In genomic region chr4:82797048-82797590, GRCh38 we compare ENCODE assay signal across 8 cellular contexts. TPM values are rescaled to one million over a fixed set of nuclear protein-coding genes. Genes with fewer than 3 reads are reported as not detected.
DNase-seq lines count a peak whose midpoint lies in the region; ATAC-seq and TF ChIP-seq lines count a peak whose summit lies in the region.

No MANE protein-coding gene starts in this region.

- ATAC-seq in gastrocnemius medialis (no peak), GM19397 (IDR thresholded peaks at IDR 0.05; ENCODE audit: unreplicated experiment) (no peak), GM19452 (IDR thresholded peaks at IDR 0.05; ENCODE audit: unreplicated experiment) (no peak), HG02678 (IDR thresholded peaks at IDR 0.05; ENCODE audit: unreplicated experiment) (no peak)

- H3K27me3 ChIP-seq in gastrocnemius medialis = peaks cover 7 to 13% (median 12%) of the 10 kb centered on the region in 3 donors

- peak overlapping the region; percentile 72 for H3K4me3 ChIP-seq in fibroblast of villous mesenchyme (ENCODE audit: low read depth, low read length)
- H3K4me3 ChIP-seq in gastrocnemius medialis = peak overlapping the region in 3 of 4 donors; percentile 68 to 88 (median 69)

- DNase-seq in DMS153 treated with DMSO at 0.1 percent for 48 hours (lab: John Stamatoyannopoulos, UW; ENCODE audit: unreplicated experiment) = peak; percentile 43
- no peak for DNase-seq in DMS153 (lab: John Stamatoyannopoulos, UW)
- peak; percentile 4 for DNase-seq in SK-MEL-5 (ENCODE audit: low read depth, low spot score)
- DNase-seq in fibroblast of villous mesenchyme (ENCODE audit: low read depth) = no peak
- DNase-seq in gastrocnemius medialis = no peak

- peaks cover 0 to 17% of the 10 kb centered on the region in 2 donors for H3K4me1 ChIP-seq in gastrocnemius medialis

- intact Hi-C loops in gastrocnemius medialis (cut with DNase I; ENCODE audit: low total_unique reads) = no loop called here

- in situ Hi-C loops in SK-MEL-5 (cut with HindIII; ENCODE audit: low pct_unique_long_range_greater_than_20kb, low sequenced_read_pairs) = no loop called here
- in situ Hi-C loops in gastrocnemius medialis (cut with MboI; ENCODE audit: low sequenced_read_pairs in 4 of 4) = no loop called here

- H3K9me3 ChIP-seq in gastrocnemius medialis = no peaks in the 10 kb centered on the region

- no peaks in the 10 kb centered on the region for H3K36me3 ChIP-seq in gastrocnemius medialis

- TF ChIP-seq POLR2A in gastrocnemius medialis (IDR thresholded peaks at IDR 0.05) = no peak

- no peak overlapping the region for H3K27ac ChIP-seq in gastrocnemius medialis

- TF ChIP-seq CTCF in fibroblast of villous mesenchyme (IDR thresholded peaks at IDR 0.05; ENCODE audit: insufficient read depth, low read depth, low read length) (no peak), gastrocnemius medialis (IDR thresholded peaks at IDR 0.05 in 4 of 5, conservative IDR thresholded peaks at IDR 0.05 in 1 of 5) (no peak)

RNA-seq across cellular contexts. Expression of gene SCD5, which starts 1.5 kb away (rescaled TPM):
- 21.6 and 24.2 TPM in 2 replicates for total RNA-seq in SK-MEL-5 (2014; rRNA removed; shearing (Covaris generic))
- 24.3 and 25.2 TPM in 2 replicates for polyA plus RNA-seq in SK-MEL-5 (2015; cell fraction: cytosol; rRNA removed)
- 2.5 and 4.7 TPM in 2 replicates for polyA plus RNA-seq in SK-MEL-5 (2015; cell fraction: nucleus; rRNA removed)
- total RNA-seq in fibroblast of villous mesenchyme (2.3 and 6.9 TPM in 2 replicates), gastrocnemius medialis (1 to 10 TPM in 3 of 4 donors, under 1 TPM in 1; 0.68 to 2.4 (median 1.4) TPM)

Comparison
In these comparisons a context has a peak if more than half of its experiments do, and no peak if none do; other contexts are left out.
1. DNase-seq: peak in DMS153 treated with DMSO at 0.1 percent for 48 hours (single experiment) and SK-MEL-5 (single experiment); none in DMS153 (single experiment), fibroblast of villous mesenchyme (single experiment) and gastrocnemius medialis (0 of 2).